29 cellular contexts compared by ENCODE assay signal in the genomic region with DNA sequence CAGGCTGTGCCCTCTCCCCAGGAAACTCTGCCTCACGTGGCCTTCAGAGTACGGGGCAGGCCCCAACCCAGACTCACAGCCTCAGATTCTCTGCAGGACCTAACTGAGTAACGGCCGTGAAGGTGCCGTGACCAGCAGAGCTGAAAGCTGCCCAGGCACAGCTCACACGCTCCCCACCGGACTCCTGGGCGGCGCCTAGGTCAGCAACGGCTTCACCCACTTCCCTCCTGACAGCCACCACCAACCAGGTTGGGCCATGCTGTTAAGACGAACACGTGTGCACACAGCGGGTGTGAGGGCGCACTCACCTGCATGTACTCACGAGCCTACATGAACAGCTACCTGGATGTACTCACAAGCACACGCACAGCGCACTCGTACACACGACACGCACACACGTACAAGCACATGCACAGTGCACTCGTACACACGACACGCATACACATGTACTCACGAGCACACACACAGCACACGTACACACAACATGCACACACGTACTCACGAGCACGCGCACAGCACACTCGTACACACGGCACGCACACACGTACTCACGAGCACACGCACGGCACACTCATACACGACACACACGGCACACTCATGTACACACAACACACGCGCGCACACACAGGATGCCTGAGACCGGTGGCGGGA. TPM values are rescaled to one million over a fixed set of nuclear protein-coding genes. Genes with fewer than 3 reads are reported as not detected.
DNase-seq lines count a peak whose midpoint lies in the region; ATAC-seq and TF ChIP-seq lines count a peak whose summit lies in the region.
"Had no signal": no experiment of that assay in that cellular context is flagged by ENCODE, and none has a peak within 500 bp of the region (broad histone marks: within the 10 kb centered on the region; RNA-seq: fewer than 3 reads in every experiment).

No MANE protein-coding gene starts in this region.

- H3K27ac Mint-ChIP-seq in activated T-cell treated with anti-CD3 and anti-CD28 coated beads, Interleukin-2, amount 50 U/mL, for 24 hours = peak overlapping the region; percentile 12
- H3K27ac Mint-ChIP-seq in central memory CD8-positive, alpha-beta T cell (ENCODE audit: low read depth) = peak overlapping the region; percentile 76
- H3K27ac Mint-ChIP-seq in stimulated activated effector memory CD8-positive, alpha-beta T cell treated with anti-CD3 and anti-CD28 coated beads, Interleukin-12 subunit alpha, Interleukin-12 subunit beta, amount 100 ng/mL, for 72 hours = peak overlapping the region; percentile 81
- no peak overlapping the region for H3K27ac Mint-ChIP-seq in activated T-helper 2 cell treated with anti-CD3 and anti-CD28 coated beads, Interferon-gamma antibody, Interleukin-2, Interleukin-4, amounts not matched to agents 10 μg/mL and 5 μg/mL and 100 μg/mL, durations not matched to agents 14 hours and 24 hours and 36 hours
- H3K27ac Mint-ChIP-seq: activated CD8-positive, alpha-beta memory T cell treated with anti-CD3 and anti-CD28 coated beads, Interleukin-2, amount 10 ng/mL, durations not matched to agents 7 days and 5 days; activated naive CD8-positive, alpha-beta T cell treated with anti-CD3 and anti-CD28 coated beads for 36 hours; memory B cell; stimulated activated naive CD8-positive, alpha-beta T cell treated with anti-CD3 and anti-CD28 coated beads, Interleukin-15, Interleukin-2, amounts not matched to agents 100 ng/mL and 50 ng/mL, for 24 hours had no signal

- CTCF ChIA-PET in PC-3 (lab: Charles Lee) = no interaction called here

- H3K79me2 ChIP-seq in PC-3 (ENCODE audit: low read length) = peaks cover 32% of the 10 kb centered on the region

- ATAC-seq in PC-3 = no peak
- no peak for ATAC-seq in central memory CD8-positive, alpha-beta T cell (replicated peaks; ENCODE audit: extremely low read depth, poor library complexity, severe bottlenecking)
- no peak for ATAC-seq in stimulated activated effector memory CD8-positive, alpha-beta T cell treated with anti-CD3 and anti-CD28 coated beads, Interleukin-12 subunit alpha, Interleukin-12 subunit beta, amount 100 ng/mL, for 72 hours
- ATAC-seq: activated CD8-positive, alpha-beta memory T cell treated with anti-CD3 and anti-CD28 coated beads, Interleukin-2, amount 10 ng/mL, durations not matched to agents 7 days and 5 days; left lung had no signal

- H3K4me3 ChIP-seq in PC-3 (ENCODE audit: low read length) = no peak overlapping the region
- H3K4me3 ChIP-seq: cardiac muscle cell, coronary artery, left lung, testis had no signal

- no peak overlapping the region for H3K4me3 Mint-ChIP-seq in activated T-cell treated with anti-CD3 and anti-CD28 coated beads, Interleukin-2, amount 50 U/mL, for 24 hours
- H3K4me3 Mint-ChIP-seq in central memory CD8-positive, alpha-beta T cell = no peak overlapping the region
- H3K4me3 Mint-ChIP-seq in stimulated activated effector memory CD8-positive, alpha-beta T cell treated with anti-CD3 and anti-CD28 coated beads, Interleukin-12 subunit alpha, Interleukin-12 subunit beta, amount 100 ng/mL, for 72 hours = no peak overlapping the region
- H3K4me3 Mint-ChIP-seq in activated T-helper 2 cell treated with anti-CD3 and anti-CD28 coated beads, Interferon-gamma antibody, Interleukin-2, Interleukin-4, amounts not matched to agents 10 μg/mL and 5 μg/mL and 100 μg/mL, durations not matched to agents 14 hours and 24 hours and 36 hours (ENCODE audit: low read depth) = no peak overlapping the region
- H3K4me3 Mint-ChIP-seq: activated CD8-positive, alpha-beta memory T cell treated with anti-CD3 and anti-CD28 coated beads, Interleukin-2, amount 10 ng/mL, durations not matched to agents 7 days and 5 days; activated naive CD8-positive, alpha-beta T cell treated with anti-CD3 and anti-CD28 coated beads for 36 hours; memory B cell; neural crest cell; stimulated activated naive CD8-positive, alpha-beta T cell treated with anti-CD3 and anti-CD28 coated beads, Interleukin-15, Interleukin-2, amounts not matched to agents 100 ng/mL and 50 ng/mL, for 24 hours had no signal

- intact Hi-C loops in PC-3 (cut with micrococcal nuclease) = no loop called here
- intact Hi-C loops in activated T-helper 2 cell treated with anti-CD3 and anti-CD28 coated beads, Interferon-gamma antibody, Interleukin-2, Interleukin-4, amounts not matched to agents 10 μg/mL and 5 μg/mL and 100 μg/mL, durations not matched to agents 14 hours and 24 hours and 36 hours (cut with micrococcal nuclease) = no loop called here

- no peaks in the 10 kb centered on the region for H3K9me2 ChIP-seq in PC-3 (replicated peaks; ENCODE audit: low read length)

- peaks cover 71% of the 10 kb centered on the region for H3K36me3 Mint-ChIP-seq in activated T-cell treated with anti-CD3 and anti-CD28 coated beads, Interleukin-2, amount 50 U/mL, for 24 hours (ENCODE audit: low read depth)
- peaks cover 39% of the 10 kb centered on the region for H3K36me3 Mint-ChIP-seq in central memory CD8-positive, alpha-beta T cell (ENCODE audit: insufficient read depth)
- H3K36me3 Mint-ChIP-seq in stimulated activated effector memory CD8-positive, alpha-beta T cell treated with anti-CD3 and anti-CD28 coated beads, Interleukin-12 subunit alpha, Interleukin-12 subunit beta, amount 100 ng/mL, for 72 hours = peaks cover 93% of the 10 kb centered on the region
- peaks cover 74% of the 10 kb centered on the region for H3K36me3 Mint-ChIP-seq in activated T-helper 2 cell treated with anti-CD3 and anti-CD28 coated beads, Interferon-gamma antibody, Interleukin-2, Interleukin-4, amounts not matched to agents 10 μg/mL and 5 μg/mL and 100 μg/mL, durations not matched to agents 14 hours and 24 hours and 36 hours (ENCODE audit: low read depth)

- H3K27me3 ChIP-seq in PC-3 (ENCODE audit: low read length) = no peaks in the 10 kb centered on the region
- H3K27me3 ChIP-seq: cardiac muscle cell, left lung, testis had no signal

- no peak for DNase-seq in activated T-cell treated with anti-CD3 and anti-CD28 coated beads, Interleukin-2, amount 50 U/mL, for 24 hours
- no peak for DNase-seq in activated T-cell treated with anti-CD3 and anti-CD28 coated beads for 4 hours
- no peak for DNase-seq in PC-3
- DNase-seq in central memory CD8-positive, alpha-beta T cell (ENCODE audit: low spot score in 2 of 2) = no peak
- DNase-seq in stimulated activated effector memory CD8-positive, alpha-beta T cell treated with anti-CD3 and anti-CD28 coated beads, Interleukin-12 subunit alpha, Interleukin-12 subunit beta, amount 100 ng/mL, for 72 hours (ENCODE audit: low spot score in 2 of 2) = no peak
- no peak for DNase-seq in kidney tubule cell (ENCODE audit: low spot score)
- no peak for DNase-seq in activated T-helper 2 cell treated with anti-CD3 and anti-CD28 coated beads, Interferon-gamma antibody, Interleukin-2, Interleukin-4, amounts not matched to agents 10 μg/mL and 5 μg/mL and 100 μg/mL, durations not matched to agents 14 hours and 24 hours and 36 hours (ENCODE audit: low spot score)
- DNase-seq in stimulated activated CD8-positive, alpha-beta memory T cell treated with anti-CD3 and anti-CD28 coated beads, Interleukin-4, amount 100 ng/mL, for 48 hours = no peak
- DNase-seq: activated CD4-positive, alpha-beta T cell treated with anti-CD3 and anti-CD28 coated beads for 48 hours; activated CD8-positive, alpha-beta memory T cell treated with anti-CD3 and anti-CD28 coated beads, Interleukin-2, amount 10 ng/mL, durations not matched to agents 7 days and 5 days; activated naive CD8-positive, alpha-beta T cell treated with anti-CD3 and anti-CD28 coated beads for 36 hours; anterior cingulate cortex; effector CD8-positive, alpha-beta T cell; GOT3; left lung; NCI-H1436 treated with DMSO at 0.1 percent for 48 hours; NCI-H2107; NCI-H748 treated with DMSO at 0.1 percent for 48 hours; testis; WERI-Rb-1 had no signal

- H3F3A ChIP-seq in PC-3 (ENCODE audit: low read length, unreplicated experiment) = no peaks in the 10 kb centered on the region

- POLR2A ChIA-PET in PC-3 (lab: Charles Lee; ENCODE audit: unreplicated experiment) = no interaction called here

- TSS peak; percentile 4 for BruUV-seq in PC-3 (replicated peaks; lab: Mats Ljungman, UMichigan)

- no peak overlapping the region for H3K4me2 ChIP-seq in PC-3 (ENCODE audit: low read length)

- H3K27ac ChIP-seq in PC-3 (ENCODE audit: low read length) = no peak overlapping the region
- H3K27ac ChIP-seq: cardiac muscle cell, coronary artery, left lung, testis, WERI-Rb-1 had no signal

- no peak overlapping the region for H3K9ac ChIP-seq in PC-3 (ENCODE audit: low read length)

- no peak for TF ChIP-seq CTCF in PC-3 (conservative IDR thresholded peaks at IDR 0.05; ENCODE audit: low read depth, low read length)

- H4K20me1 ChIP-seq in PC-3 (ENCODE audit: low read length) = no peaks in the 10 kb centered on the region

- H3K9me3 ChIP-seq in PC-3 (ENCODE audit: low read length) = no peaks in the 10 kb centered on the region
- H3K9me3 ChIP-seq: left lung, testis had no signal

- H3K4me1 ChIP-seq in PC-3 (ENCODE audit: insufficient read depth, low read length) = no peaks in the 10 kb centered on the region
- H3K4me1 ChIP-seq: testis had no signal

- H2AFZ ChIP-seq in PC-3 (ENCODE audit: low read length) = no peak overlapping the region

- H3K9me3 Mint-ChIP-seq in activated T-cell treated with anti-CD3 and anti-CD28 coated beads, Interleukin-2, amount 50 U/mL, for 24 hours = no peaks in the 10 kb centered on the region
- no peaks in the 10 kb centered on the region for H3K9me3 Mint-ChIP-seq in central memory CD8-positive, alpha-beta T cell
- no peaks in the 10 kb centered on the region for H3K9me3 Mint-ChIP-seq in stimulated activated effector memory CD8-positive, alpha-beta T cell treated with anti-CD3 and anti-CD28 coated beads, Interleukin-12 subunit alpha, Interleukin-12 subunit beta, amount 100 ng/mL, for 72 hours
- no peaks in the 10 kb centered on the region for H3K9me3 Mint-ChIP-seq in activated T-helper 2 cell treated with anti-CD3 and anti-CD28 coated beads, Interferon-gamma antibody, Interleukin-2, Interleukin-4, amounts not matched to agents 10 μg/mL and 5 μg/mL and 100 μg/mL, durations not matched to agents 14 hours and 24 hours and 36 hours
- H3K9me3 Mint-ChIP-seq: activated naive CD8-positive, alpha-beta T cell treated with anti-CD3 and anti-CD28 coated beads for 36 hours; memory B cell; neural crest cell; stimulated activated naive CD8-positive, alpha-beta T cell treated with anti-CD3 and anti-CD28 coated beads, Interleukin-15, Interleukin-2, amounts not matched to agents 100 ng/mL and 50 ng/mL, for 24 hours had no signal

- no peaks in the 10 kb centered on the region for H3K27me3 Mint-ChIP-seq in activated T-cell treated with anti-CD3 and anti-CD28 coated beads, Interleukin-2, amount 50 U/mL, for 24 hours
- H3K27me3 Mint-ChIP-seq in central memory CD8-positive, alpha-beta T cell = no peaks in the 10 kb centered on the region
- no peaks in the 10 kb centered on the region for H3K27me3 Mint-ChIP-seq in activated T-helper 2 cell treated with anti-CD3 and anti-CD28 coated beads, Interferon-gamma antibody, Interleukin-2, Interleukin-4, amounts not matched to agents 10 μg/mL and 5 μg/mL and 100 μg/mL, durations not matched to agents 14 hours and 24 hours and 36 hours (ENCODE audit: low read depth)
- H3K27me3 Mint-ChIP-seq: activated CD8-positive, alpha-beta memory T cell treated with anti-CD3 and anti-CD28 coated beads, Interleukin-2, amount 10 ng/mL, durations not matched to agents 7 days and 5 days; activated naive CD8-positive, alpha-beta T cell treated with anti-CD3 and anti-CD28 coated beads for 36 hours; memory B cell; stimulated activated naive CD8-positive, alpha-beta T cell treated with anti-CD3 and anti-CD28 coated beads, Interleukin-15, Interleukin-2, amounts not matched to agents 100 ng/mL and 50 ng/mL, for 24 hours had no signal

- H3K36me3 ChIP-seq in PC-3 (ENCODE audit: low read depth, low read length) = peaks cover 53% of the 10 kb centered on the region

- peaks cover 33% of the 10 kb centered on the region for H3K4me1 Mint-ChIP-seq in activated T-cell treated with anti-CD3 and anti-CD28 coated beads, Interleukin-2, amount 50 U/mL, for 24 hours (ENCODE audit: low read depth)
- H3K4me1 Mint-ChIP-seq in central memory CD8-positive, alpha-beta T cell = peaks cover 19% of the 10 kb centered on the region
- H3K4me1 Mint-ChIP-seq in stimulated activated effector memory CD8-positive, alpha-beta T cell treated with anti-CD3 and anti-CD28 coated beads, Interleukin-12 subunit alpha, Interleukin-12 subunit beta, amount 100 ng/mL, for 72 hours = peaks cover 38% of the 10 kb centered on the region
- H3K4me1 Mint-ChIP-seq in activated T-helper 2 cell treated with anti-CD3 and anti-CD28 coated beads, Interferon-gamma antibody, Interleukin-2, Interleukin-4, amounts not matched to agents 10 μg/mL and 5 μg/mL and 100 μg/mL, durations not matched to agents 14 hours and 24 hours and 36 hours (ENCODE audit: low read depth) = peaks cover 17% of the 10 kb centered on the region
- H3K4me1 Mint-ChIP-seq: CD14-positive monocyte, neural crest cell had no signal

RNA-seq across cellular contexts. Expression of a gene that starts 8.7 kb away (rescaled TPM):
- 0.11 and 0.17 TPM in 2 replicates for total RNA-seq in PC-3 (2014; rRNA removed)
- total RNA-seq in activated T-helper 2 cell treated with anti-CD3 and anti-CD28 coated beads, Interferon-gamma antibody, Interleukin-2, Interleukin-4, amounts not matched to agents 10 μg/mL and 5 μg/mL and 100 μg/mL, durations not matched to agents 14 hours and 24 hours and 36 hours = 441 and 458 TPM in 2 replicates
- total RNA-seq: A172, cardiac muscle cell, Daoy had no signal

RNA-seq across cellular contexts. Expression of a gene that starts 9.1 kb away (rescaled TPM):
- total RNA-seq in PC-3 (2014; rRNA removed) = 254 and 317 TPM in 2 replicates
- 161 and 164 TPM in 2 replicates for total RNA-seq in activated T-helper 2 cell treated with anti-CD3 and anti-CD28 coated beads, Interferon-gamma antibody, Interleukin-2, Interleukin-4, amounts not matched to agents 10 μg/mL and 5 μg/mL and 100 μg/mL, durations not matched to agents 14 hours and 24 hours and 36 hours

RNA-seq across cellular contexts. Expression of a gene that starts 9.3 kb away (rescaled TPM):
- total RNA-seq in PC-3 (2014; rRNA removed) = 74.0 and 92.2 TPM in 2 replicates
- total RNA-seq in activated T-helper 2 cell treated with anti-CD3 and anti-CD28 coated beads, Interferon-gamma antibody, Interleukin-2, Interleukin-4, amounts not matched to agents 10 μg/mL and 5 μg/mL and 100 μg/mL, durations not matched to agents 14 hours and 24 hours and 36 hours = 34.6 and 35.8 TPM in 2 replicates

RNA-seq across cellular contexts. Expression of a gene that starts 16.3 kb away (rescaled TPM):
- total RNA-seq in PC-3 (2014; rRNA removed) = 87.2 and 120 TPM in 2 replicates
- 219 and 231 TPM in 2 replicates for total RNA-seq in activated T-helper 2 cell treated with anti-CD3 and anti-CD28 coated beads, Interferon-gamma antibody, Interleukin-2, Interleukin-4, amounts not matched to agents 10 μg/mL and 5 μg/mL and 100 μg/mL, durations not matched to agents 14 hours and 24 hours and 36 hours
- total RNA-seq: A172, cardiac muscle cell, neural crest cell, testis, urinary bladder had no signal

RNA-seq across cellular contexts. Expression of a gene that starts 23.8 kb away (rescaled TPM):
- total RNA-seq in PC-3 (2014; rRNA removed) = 2.8 and 3.9 TPM in 2 replicates
- 3.5 and 3.7 TPM in 2 replicates for total RNA-seq in activated T-helper 2 cell treated with anti-CD3 and anti-CD28 coated beads, Interferon-gamma antibody, Interleukin-2, Interleukin-4, amounts not matched to agents 10 μg/mL and 5 μg/mL and 100 μg/mL, durations not matched to agents 14 hours and 24 hours and 36 hours
- total RNA-seq: A172, Daoy had no signal

Comparison
In these comparisons a context has a peak if more than half of its experiments do, and no peak if none do; other contexts are left out.
1. RNA of a gene that starts 8.7 kb away (total RNA-seq): 441 to 458 TPM in activated T-helper 2 cell treated with anti-CD3 and anti-CD28 coated beads, Interferon-gamma antibody, Interleukin-2, Interleukin-4, amounts not matched to agents 10 μg/mL and 5 μg/mL and 100 μg/mL, durations not matched to agents 14 hours and 24 hours and 36 hours; 0.11 to 0.17 TPM in PC-3; every median in the first group is over 100 times any median in the second.